ENCODE assay signal across 1 cellular context in the genomic region with DNA sequence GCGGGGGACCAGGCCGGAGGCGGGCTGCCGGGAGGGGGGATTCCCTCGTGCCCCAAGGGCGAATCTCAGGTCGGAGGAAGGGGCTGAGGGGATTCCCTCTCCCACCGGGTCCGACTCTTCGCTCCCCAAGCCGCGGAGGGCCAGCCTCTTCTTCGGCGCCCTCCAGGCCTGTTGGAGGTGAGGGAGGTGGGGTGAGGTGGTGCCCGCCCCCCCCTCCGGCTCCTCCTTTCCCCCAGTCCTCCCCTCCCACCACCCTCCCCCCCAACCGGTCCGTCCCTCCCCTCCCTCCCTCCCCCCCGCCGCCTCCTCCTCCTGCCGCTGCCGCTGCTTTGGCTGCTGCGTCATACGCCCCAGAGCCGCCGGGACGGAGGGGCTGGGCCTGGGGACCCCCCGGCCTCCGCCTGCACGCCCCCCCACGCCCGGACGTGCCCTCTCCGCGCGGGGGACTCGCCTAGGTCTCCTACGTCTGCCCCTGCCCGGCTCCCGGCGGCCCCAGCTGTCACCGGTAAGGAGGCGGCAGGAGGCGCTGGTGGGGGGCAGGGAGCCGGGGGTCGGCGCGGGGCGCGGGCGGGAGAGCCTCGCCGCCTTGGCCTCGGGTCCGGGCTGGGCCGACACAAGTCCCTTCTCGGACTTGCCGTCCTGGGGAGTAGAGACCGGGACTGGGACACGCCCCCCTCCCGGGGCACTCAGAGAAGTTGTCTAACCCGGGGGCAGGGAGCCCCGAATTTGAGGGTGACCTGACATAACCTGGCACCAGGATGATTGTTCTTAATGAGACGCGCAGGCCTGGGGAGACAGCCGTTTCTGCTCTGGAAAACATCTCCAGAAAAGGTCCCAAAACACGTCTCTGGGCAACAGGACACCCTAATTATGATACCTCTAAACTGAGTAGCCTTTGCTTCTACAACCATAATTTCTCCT.
A peak's percentile ranks its signal among the peaks of the same experiment; 100 is the strongest.
TF ChIP-seq lines count a peak whose summit lies in the region.

Gene PHF1 (plus strand): TSS at position 304 of the 921 bp plus-strand sequence. CDS start 1,250 bp downstream, outside the sequence.

TF ChIP-seq in K562, 482 proteins besides CTCF, POLR2A, EP300 and RAD21 (continues in another document):
- TF ChIP-seq NFE2 (IDR thresholded peaks at IDR 0.05; ENCODE audit: low read depth) (peak; percentile 17; the same call in 1 of the 2 replicates), NR2C2 (CRISPR knock-in tag; IDR thresholded peaks at IDR 0.05) (no peak), NR2C2 (tag; IDR thresholded peaks at IDR 0.05) (peak; percentile 58; the same call in 1 of the 2 replicates), PTBP1 (IDR thresholded peaks at IDR 0.05; ENCODE audit: low read depth, low read length) (no peak), NR4A1 (CRISPR knock-in tag; IDR thresholded peaks at IDR 0.05) (no peak), NR4A1 (tag; IDR thresholded peaks at IDR 0.05) (no peak), NCOR1 (IDR thresholded peaks at IDR 0.05) (peak; percentile 25; the same call in 1 of the 2 replicates), PRDM10 (IDR thresholded peaks at IDR 0.05; ENCODE audit: partially characterized antibody) (peak; percentile 97), ZFP91 (CRISPR knock-in tag; IDR thresholded peaks at IDR 0.05) (no peak), CREM (IDR thresholded peaks at IDR 0.05; ENCODE audit: low read depth) (peak; percentile 56; the same call in 1 of the 2 replicates), ARID4B (CRISPR knock-in tag; IDR thresholded peaks at IDR 0.05) (peak; percentile 87), ZNF263 (CRISPR knock-in tag; IDR thresholded peaks at IDR 0.05; ENCODE audit: borderline replicate concordance) (0 out of 2 replicates have a peak, but pooled peaks have one; percentile 34), ATF1 (CRISPR knock-in tag; IDR thresholded peaks at IDR 0.05) (no peak), ATF1 (tag; IDR thresholded peaks at IDR 0.05) (peak; percentile 50), POLR2G (IDR thresholded peaks at IDR 0.05; ENCODE audit: low read depth, low read length) (peak; percentile 78), TFAP4 (CRISPR knock-in tag; IDR thresholded peaks at IDR 0.05; ENCODE audit: borderline replicate concordance) (peak; percentile 79; the same call in 1 of the 2 replicates), RBM22 (IDR thresholded peaks at IDR 0.05; ENCODE audit: low read depth, low read length, poor library complexity, severe bottlenecking) (no peak), SRSF7 (optimal IDR thresholded peaks at IDR 0.05; ENCODE audit: low read depth, low read length) (no peak), SP2 (IDR thresholded peaks at IDR 0.05; ENCODE audit: extremely low read depth, low read depth, low read length, poor library complexity, severe bottlenecking) (no peak), JUND (IDR thresholded peaks at IDR 0.05; ENCODE audit: borderline replicate concordance, low read depth, low read length) (0 out of 2 replicates have a peak, but pooled peaks have one; percentile 16), JUND (tag; IDR thresholded peaks at IDR 0.05; ENCODE audit: borderline replicate concordance, low read depth, low read length) (no peak), KDM1A (IDR thresholded peaks at IDR 0.05) (peak in 1 of 2 experiments; percentile 81; a peak in 1 of 4 replicates), RBM34 (IDR thresholded peaks at IDR 0.05; ENCODE audit: borderline replicate concordance, insufficient read depth, low read length) (no peak), PHF8 (IDR thresholded peaks at IDR 0.05; ENCODE audit: borderline replicate concordance, low read length) (peak; percentile 49; the same call in 1 of the 2 replicates)
- TF ChIP-seq, protein P1, sequence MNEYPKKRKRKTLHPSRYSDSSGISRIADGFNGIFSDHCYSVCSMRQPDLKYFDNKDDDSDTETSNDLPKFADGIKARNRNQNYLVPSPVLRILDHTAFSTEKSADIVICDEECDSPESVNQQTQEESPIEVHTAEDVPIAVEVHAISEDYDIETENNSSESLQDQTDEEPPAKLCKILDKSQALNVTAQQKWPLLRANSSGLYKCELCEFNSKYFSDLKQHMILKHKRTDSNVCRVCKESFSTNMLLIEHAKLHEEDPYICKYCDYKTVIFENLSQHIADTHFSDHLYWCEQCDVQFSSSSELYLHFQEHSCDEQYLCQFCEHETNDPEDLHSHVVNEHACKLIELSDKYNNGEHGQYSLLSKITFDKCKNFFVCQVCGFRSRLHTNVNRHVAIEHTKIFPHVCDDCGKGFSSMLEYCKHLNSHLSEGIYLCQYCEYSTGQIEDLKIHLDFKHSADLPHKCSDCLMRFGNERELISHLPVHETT (CRISPR knock-in tag; conservative IDR thresholded peaks at IDR 0.05 in 1 of 2, IDR thresholded peaks at IDR 0.05 in 1 of 2) = peak in 1 of 2 experiments; percentile 66; a peak in 2 of 4 replicates
- TF ChIP-seq, protein P2, sequence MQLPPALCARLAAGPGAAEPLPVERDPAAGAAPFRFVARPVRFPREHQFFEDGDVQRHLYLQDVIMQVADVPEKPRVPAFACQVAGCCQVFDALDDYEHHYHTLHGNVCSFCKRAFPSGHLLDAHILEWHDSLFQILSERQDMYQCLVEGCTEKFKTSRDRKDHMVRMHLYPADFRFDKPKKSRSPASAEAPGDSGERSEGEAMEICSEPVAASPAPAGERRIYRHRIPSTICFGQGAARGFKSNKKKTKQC (CRISPR knock-in tag; IDR thresholded peaks at IDR 0.05) = 0 out of 2 replicates have a peak, but pooled peaks have one; percentile 23
- TF ChIP-seq, protein P3, sequence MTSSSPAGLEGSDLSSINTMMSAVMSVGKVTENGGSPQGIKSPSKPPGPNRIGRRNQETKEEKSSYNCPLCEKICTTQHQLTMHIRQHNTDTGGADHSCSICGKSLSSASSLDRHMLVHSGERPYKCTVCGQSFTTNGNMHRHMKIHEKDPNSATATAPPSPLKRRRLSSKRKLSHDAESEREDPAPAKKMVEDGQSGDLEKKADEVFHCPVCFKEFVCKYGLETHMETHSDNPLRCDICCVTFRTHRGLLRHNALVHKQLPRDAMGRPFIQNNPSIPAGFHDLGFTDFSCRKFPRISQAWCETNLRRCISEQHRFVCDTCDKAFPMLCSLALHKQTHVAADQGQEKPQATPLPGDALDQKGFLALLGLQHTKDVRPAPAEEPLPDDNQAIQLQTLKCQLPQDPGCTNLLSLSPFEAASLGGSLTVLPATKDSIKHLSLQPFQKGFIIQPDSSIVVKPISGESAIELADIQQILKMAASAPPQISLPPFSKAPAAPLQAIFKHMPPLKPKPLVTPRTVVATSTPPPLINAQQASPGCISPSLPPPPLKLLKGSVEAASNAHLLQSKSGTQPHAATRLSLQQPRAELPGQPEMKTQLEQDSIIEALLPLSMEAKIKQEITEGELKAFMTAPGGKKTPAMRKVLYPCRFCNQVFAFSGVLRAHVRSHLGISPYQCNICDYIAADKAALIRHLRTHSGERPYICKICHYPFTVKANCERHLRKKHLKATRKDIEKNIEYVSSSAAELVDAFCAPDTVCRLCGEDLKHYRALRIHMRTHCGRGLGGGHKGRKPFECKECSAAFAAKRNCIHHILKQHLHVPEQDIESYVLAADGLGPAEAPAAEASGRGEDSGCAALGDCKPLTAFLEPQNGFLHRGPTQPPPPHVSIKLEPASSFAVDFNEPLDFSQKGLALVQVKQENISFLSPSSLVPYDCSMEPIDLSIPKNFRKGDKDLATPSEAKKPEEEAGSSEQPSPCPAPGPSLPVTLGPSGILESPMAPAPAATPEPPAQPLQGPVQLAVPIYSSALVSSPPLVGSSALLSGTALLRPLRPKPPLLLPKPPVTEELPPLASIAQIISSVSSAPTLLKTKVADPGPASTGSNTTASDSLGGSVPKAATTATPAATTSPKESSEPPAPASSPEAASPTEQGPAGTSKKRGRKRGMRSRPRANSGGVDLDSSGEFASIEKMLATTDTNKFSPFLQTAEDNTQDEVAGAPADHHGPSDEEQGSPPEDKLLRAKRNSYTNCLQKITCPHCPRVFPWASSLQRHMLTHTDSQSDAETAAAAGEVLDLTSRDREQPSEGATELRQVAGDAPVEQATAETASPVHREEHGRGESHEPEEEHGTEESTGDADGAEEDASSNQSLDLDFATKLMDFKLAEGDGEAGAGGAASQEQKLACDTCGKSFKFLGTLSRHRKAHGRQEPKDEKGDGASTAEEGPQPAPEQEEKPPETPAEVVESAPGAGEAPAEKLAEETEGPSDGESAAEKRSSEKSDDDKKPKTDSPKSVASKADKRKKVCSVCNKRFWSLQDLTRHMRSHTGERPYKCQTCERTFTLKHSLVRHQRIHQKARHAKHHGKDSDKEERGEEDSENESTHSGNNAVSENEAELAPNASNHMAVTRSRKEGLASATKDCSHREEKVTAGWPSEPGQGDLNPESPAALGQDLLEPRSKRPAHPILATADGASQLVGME (CRISPR knock-in tag; IDR thresholded peaks at IDR 0.05) = no peak
- TF ChIP-seq, protein P4, sequence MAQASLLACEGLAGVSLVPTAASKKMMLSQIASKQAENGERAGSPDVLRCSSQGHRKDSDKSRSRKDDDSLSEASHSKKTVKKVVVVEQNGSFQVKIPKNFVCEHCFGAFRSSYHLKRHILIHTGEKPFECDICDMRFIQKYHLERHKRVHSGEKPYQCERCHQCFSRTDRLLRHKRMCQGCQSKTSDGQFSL (CRISPR knock-in tag; IDR thresholded peaks at IDR 0.05) = peak; percentile 93
- TF ChIP-seq, protein P4 (tag; IDR thresholded peaks at IDR 0.05) = peak in 1 of 2 experiments; percentile 98; a peak in 2 of 4 replicates
